1 cellular context compared by ENCODE assay signal in genomic region chrX:52995135-52995973, GRCh38.
A peak's percentile ranks its signal among the peaks of the same experiment; 100 is the strongest.
TF ChIP-seq lines count a peak whose summit lies in the region.

No MANE protein-coding gene starts in this region.

TF ChIP-seq in K562, 482 proteins besides CTCF, POLR2A, EP300 and RAD21 (continued from another document and continues in another):
- TF ChIP-seq CHD7 (IDR thresholded peaks at IDR 0.05; ENCODE audit: low read depth, low read length) (no peak), FOXJ2 (tag; IDR thresholded peaks at IDR 0.05) (no peak), ATF1 (CRISPR knock-in tag; IDR thresholded peaks at IDR 0.05) (no peak), ATF1 (tag; IDR thresholded peaks at IDR 0.05) (peak; percentile 51; the same call in 1 of the 2 replicates), SOX6 (IDR thresholded peaks at IDR 0.05) (no peak), GMEB1 (CRISPR knock-in tag; IDR thresholded peaks at IDR 0.05) (no peak), HOXB6 (CRISPR knock-in tag; IDR thresholded peaks at IDR 0.05; ENCODE audit: borderline replicate concordance) (no peak), TAF15 (IDR thresholded peaks at IDR 0.05; ENCODE audit: low read depth, low read length) (no peak), KLF1 (tag; IDR thresholded peaks at IDR 0.05) (peak; percentile 68; the same call in 1 of the 2 replicates), MAFK (IDR thresholded peaks at IDR 0.05; ENCODE audit: low read length) (no peak), BRD9 (IDR thresholded peaks at IDR 0.05; ENCODE audit: low read depth, partially characterized antibody) (no peak), SREBF2 (CRISPR knock-in tag; IDR thresholded peaks at IDR 0.05) (no peak), PYGO2 (tag; IDR thresholded peaks at IDR 0.05) (no peak), CEBPB (tag; IDR thresholded peaks at IDR 0.05) (no peak), RUNX1 (IDR thresholded peaks at IDR 0.05; ENCODE audit: low read depth) (no peak), HLTF (IDR thresholded peaks at IDR 0.05) (no peak), C11orf30 (IDR thresholded peaks at IDR 0.05; ENCODE audit: low read depth) (peak; percentile 66), HEY1 (CRISPR knock-in tag; IDR thresholded peaks at IDR 0.05; ENCODE audit: borderline replicate concordance) (no peak), NUFIP1 (IDR thresholded peaks at IDR 0.05; ENCODE audit: partially characterized antibody) (no peak), PHF8 (IDR thresholded peaks at IDR 0.05; ENCODE audit: borderline replicate concordance, low read length) (peak; percentile 46; the same call in 1 of the 2 replicates), NONO (IDR thresholded peaks at IDR 0.05; ENCODE audit: low read depth in 2 of 2, low read length in 1 of 2) (peak in 1 of 2 experiments; percentile 98; a peak in 2 of 4 replicates), FOXK2 (conservative IDR thresholded peaks at IDR 0.05 in 1 of 2, IDR thresholded peaks at IDR 0.05 in 1 of 2; ENCODE audit: low read depth in 2 of 2) (peak in 1 of 2 experiments; percentile 99; a peak in 2 of 4 replicates), PTBP1 (IDR thresholded peaks at IDR 0.05; ENCODE audit: low read depth, low read length) (no peak), ZNF143 (CRISPR knock-in tag; IDR thresholded peaks at IDR 0.05) (no peak), GTF2E2 (tag; IDR thresholded peaks at IDR 0.05) (no peak), DMBX1 (CRISPR knock-in tag; IDR thresholded peaks at IDR 0.05; ENCODE audit: borderline replicate concordance) (no peak), BRF1 (IDR thresholded peaks at IDR 0.05; ENCODE audit: borderline replicate concordance, extremely low read depth, insufficient read length) (no peak), ARID1B (IDR thresholded peaks at IDR 0.05) (no peak), KLF10 (CRISPR knock-in tag; IDR thresholded peaks at IDR 0.05) (no peak)
- TF ChIP-seq, protein P1, sequence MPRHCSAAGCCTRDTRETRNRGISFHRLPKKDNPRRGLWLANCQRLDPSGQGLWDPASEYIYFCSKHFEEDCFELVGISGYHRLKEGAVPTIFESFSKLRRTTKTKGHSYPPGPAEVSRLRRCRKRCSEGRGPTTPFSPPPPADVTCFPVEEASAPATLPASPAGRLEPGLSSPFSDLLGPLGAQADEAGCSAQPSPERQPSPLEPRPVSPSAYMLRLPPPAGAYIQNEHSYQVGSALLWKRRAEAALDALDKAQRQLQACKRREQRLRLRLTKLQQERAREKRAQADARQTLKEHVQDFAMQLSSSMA (CRISPR knock-in tag; IDR thresholded peaks at IDR 0.05) = no peak
- TF ChIP-seq, protein P2, sequence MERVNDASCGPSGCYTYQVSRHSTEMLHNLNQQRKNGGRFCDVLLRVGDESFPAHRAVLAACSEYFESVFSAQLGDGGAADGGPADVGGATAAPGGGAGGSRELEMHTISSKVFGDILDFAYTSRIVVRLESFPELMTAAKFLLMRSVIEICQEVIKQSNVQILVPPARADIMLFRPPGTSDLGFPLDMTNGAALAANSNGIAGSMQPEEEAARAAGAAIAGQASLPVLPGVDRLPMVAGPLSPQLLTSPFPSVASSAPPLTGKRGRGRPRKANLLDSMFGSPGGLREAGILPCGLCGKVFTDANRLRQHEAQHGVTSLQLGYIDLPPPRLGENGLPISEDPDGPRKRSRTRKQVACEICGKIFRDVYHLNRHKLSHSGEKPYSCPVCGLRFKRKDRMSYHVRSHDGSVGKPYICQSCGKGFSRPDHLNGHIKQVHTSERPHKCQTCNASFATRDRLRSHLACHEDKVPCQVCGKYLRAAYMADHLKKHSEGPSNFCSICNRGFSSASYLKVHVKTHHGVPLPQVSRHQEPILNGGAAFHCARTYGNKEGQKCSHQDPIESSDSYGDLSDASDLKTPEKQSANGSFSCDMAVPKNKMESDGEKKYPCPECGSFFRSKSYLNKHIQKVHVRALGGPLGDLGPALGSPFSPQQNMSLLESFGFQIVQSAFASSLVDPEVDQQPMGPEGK (CRISPR knock-in tag; IDR thresholded peaks at IDR 0.05; ENCODE audit: borderline replicate concordance) = no peak
- TF ChIP-seq, protein P3, sequence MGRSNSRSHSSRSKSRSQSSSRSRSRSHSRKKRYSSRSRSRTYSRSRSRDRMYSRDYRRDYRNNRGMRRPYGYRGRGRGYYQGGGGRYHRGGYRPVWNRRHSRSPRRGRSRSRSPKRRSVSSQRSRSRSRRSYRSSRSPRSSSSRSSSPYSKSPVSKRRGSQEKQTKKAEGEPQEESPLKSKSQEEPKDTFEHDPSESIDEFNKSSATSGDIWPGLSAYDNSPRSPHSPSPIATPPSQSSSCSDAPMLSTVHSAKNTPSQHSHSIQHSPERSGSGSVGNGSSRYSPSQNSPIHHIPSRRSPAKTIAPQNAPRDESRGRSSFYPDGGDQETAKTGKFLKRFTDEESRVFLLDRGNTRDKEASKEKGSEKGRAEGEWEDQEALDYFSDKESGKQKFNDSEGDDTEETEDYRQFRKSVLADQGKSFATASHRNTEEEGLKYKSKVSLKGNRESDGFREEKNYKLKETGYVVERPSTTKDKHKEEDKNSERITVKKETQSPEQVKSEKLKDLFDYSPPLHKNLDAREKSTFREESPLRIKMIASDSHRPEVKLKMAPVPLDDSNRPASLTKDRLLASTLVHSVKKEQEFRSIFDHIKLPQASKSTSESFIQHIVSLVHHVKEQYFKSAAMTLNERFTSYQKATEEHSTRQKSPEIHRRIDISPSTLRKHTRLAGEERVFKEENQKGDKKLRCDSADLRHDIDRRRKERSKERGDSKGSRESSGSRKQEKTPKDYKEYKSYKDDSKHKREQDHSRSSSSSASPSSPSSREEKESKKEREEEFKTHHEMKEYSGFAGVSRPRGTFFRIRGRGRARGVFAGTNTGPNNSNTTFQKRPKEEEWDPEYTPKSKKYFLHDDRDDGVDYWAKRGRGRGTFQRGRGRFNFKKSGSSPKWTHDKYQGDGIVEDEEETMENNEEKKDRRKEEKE (IDR thresholded peaks at IDR 0.05; ENCODE audit: borderline replicate concordance in 1 of 2, control insufficient read depth in 1 of 2, low read depth in 2 of 2, low read length in 1 of 2) = peak in 1 of 2 experiments; percentile 94; a peak in 2 of 4 replicates
- TF ChIP-seq, protein P4, sequence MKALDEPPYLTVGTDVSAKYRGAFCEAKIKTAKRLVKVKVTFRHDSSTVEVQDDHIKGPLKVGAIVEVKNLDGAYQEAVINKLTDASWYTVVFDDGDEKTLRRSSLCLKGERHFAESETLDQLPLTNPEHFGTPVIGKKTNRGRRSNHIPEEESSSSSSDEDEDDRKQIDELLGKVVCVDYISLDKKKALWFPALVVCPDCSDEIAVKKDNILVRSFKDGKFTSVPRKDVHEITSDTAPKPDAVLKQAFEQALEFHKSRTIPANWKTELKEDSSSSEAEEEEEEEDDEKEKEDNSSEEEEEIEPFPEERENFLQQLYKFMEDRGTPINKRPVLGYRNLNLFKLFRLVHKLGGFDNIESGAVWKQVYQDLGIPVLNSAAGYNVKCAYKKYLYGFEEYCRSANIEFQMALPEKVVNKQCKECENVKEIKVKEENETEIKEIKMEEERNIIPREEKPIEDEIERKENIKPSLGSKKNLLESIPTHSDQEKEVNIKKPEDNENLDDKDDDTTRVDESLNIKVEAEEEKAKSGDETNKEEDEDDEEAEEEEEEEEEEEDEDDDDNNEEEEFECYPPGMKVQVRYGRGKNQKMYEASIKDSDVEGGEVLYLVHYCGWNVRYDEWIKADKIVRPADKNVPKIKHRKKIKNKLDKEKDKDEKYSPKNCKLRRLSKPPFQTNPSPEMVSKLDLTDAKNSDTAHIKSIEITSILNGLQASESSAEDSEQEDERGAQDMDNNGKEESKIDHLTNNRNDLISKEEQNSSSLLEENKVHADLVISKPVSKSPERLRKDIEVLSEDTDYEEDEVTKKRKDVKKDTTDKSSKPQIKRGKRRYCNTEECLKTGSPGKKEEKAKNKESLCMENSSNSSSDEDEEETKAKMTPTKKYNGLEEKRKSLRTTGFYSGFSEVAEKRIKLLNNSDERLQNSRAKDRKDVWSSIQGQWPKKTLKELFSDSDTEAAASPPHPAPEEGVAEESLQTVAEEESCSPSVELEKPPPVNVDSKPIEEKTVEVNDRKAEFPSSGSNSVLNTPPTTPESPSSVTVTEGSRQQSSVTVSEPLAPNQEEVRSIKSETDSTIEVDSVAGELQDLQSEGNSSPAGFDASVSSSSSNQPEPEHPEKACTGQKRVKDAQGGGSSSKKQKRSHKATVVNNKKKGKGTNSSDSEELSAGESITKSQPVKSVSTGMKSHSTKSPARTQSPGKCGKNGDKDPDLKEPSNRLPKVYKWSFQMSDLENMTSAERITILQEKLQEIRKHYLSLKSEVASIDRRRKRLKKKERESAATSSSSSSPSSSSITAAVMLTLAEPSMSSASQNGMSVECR (CRISPR knock-in tag; IDR thresholded peaks at IDR 0.05) = no peak
- TF ChIP-seq, protein P5, sequence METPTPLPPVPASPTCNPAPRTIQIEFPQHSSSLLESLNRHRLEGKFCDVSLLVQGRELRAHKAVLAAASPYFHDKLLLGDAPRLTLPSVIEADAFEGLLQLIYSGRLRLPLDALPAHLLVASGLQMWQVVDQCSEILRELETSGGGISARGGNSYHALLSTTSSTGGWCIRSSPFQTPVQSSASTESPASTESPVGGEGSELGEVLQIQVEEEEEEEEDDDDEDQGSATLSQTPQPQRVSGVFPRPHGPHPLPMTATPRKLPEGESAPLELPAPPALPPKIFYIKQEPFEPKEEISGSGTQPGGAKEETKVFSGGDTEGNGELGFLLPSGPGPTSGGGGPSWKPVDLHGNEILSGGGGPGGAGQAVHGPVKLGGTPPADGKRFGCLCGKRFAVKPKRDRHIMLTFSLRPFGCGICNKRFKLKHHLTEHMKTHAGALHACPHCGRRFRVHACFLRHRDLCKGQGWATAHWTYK (CRISPR knock-in tag; IDR thresholded peaks at IDR 0.05) = no peak
